Comparison of ENCODE assay signal across 1 cellular context in the genomic region with DNA sequence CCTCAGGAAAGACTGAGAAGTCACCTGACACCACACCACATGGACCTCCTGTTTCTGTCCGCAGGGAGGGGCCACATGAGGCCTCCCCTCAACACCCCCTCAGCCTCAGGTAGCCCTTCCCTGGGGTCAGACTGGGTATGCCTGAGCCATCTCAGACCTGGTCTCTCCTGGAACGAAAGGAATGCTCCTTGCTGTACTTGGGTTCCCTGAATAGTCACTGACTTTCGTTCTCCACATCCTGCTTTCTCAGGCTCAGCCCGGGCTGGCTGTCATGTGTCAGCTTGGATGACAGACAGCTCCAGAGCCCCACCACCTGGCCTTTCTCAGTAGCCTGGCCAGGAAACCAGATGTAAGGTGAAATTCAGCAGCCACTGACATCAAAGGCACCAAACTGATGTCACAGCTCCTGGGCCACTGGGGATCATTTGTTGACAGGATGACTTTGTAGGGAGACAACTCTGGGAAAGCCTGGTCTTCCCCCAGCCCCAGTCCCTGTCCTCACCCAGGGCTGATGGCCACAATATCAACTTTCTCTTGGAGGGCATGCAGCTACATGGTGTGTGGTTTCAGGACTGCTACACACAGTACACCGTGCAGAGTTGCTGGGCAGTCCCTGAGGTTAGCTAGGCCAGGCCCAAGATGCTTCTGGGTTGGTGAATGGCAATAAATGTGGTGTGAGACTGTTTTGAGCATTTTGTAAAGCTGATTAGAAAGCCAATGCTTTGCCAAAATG.
TF ChIP-seq lines count a peak whose summit lies in the region.

No MANE protein-coding gene starts in this region.

TF ChIP-seq in K562, 482 proteins besides CTCF, POLR2A, EP300 and RAD21 (continued from another document):
- TF ChIP-seq USF1 (CRISPR knock-in tag; IDR thresholded peaks at IDR 0.05) (peak; percentile 61), HDAC1 (IDR thresholded peaks at IDR 0.05) (0 out of 4 replicates have a peak, but pooled peaks of 1 of the 2 experiments have one; percentile 35), TFE3 (CRISPR knock-in tag; IDR thresholded peaks at IDR 0.05) (peak; percentile 24; the same call in 1 of the 2 replicates), LCOR (CRISPR knock-in tag; IDR thresholded peaks at IDR 0.05) (no peak), CXXC5 (CRISPR knock-in tag; IDR thresholded peaks at IDR 0.05) (no peak), LEF1 (IDR thresholded peaks at IDR 0.05) (peak; percentile 33; the same call in 1 of the 2 replicates), THRA (IDR thresholded peaks at IDR 0.05) (no peak), MBD2 (IDR thresholded peaks at IDR 0.05; ENCODE audit: borderline replicate concordance, low read depth) (no peak), CTBP1 (IDR thresholded peaks at IDR 0.05; ENCODE audit: borderline replicate concordance) (peak; percentile 3; the same call in 1 of the 2 replicates), ZNF24 (IDR thresholded peaks at IDR 0.05) (no peak), SIRT6 (IDR thresholded peaks at IDR 0.05; ENCODE audit: low read depth, low read length) (no peak), BRF2 (IDR thresholded peaks at IDR 0.05; ENCODE audit: borderline replicate concordance, insufficient read depth, insufficient read length) (no peak), ZNF449 (CRISPR knock-in tag; IDR thresholded peaks at IDR 0.05) (no peak), EHMT2 (IDR thresholded peaks at IDR 0.05) (no peak), SMC3 (conservative IDR thresholded peaks at IDR 0.05; ENCODE audit: insufficient read depth, low read depth, low read length) (peak; percentile 34; the same call in 1 of the 2 replicates), CREB1 (IDR thresholded peaks at IDR 0.05) (no peak), CREB1 (CRISPR knock-in tag; IDR thresholded peaks at IDR 0.05) (no peak), SMARCB1 (IDR thresholded peaks at IDR 0.05; ENCODE audit: insufficient read length, low read depth) (no peak)
- TF ChIP-seq, protein P1, sequence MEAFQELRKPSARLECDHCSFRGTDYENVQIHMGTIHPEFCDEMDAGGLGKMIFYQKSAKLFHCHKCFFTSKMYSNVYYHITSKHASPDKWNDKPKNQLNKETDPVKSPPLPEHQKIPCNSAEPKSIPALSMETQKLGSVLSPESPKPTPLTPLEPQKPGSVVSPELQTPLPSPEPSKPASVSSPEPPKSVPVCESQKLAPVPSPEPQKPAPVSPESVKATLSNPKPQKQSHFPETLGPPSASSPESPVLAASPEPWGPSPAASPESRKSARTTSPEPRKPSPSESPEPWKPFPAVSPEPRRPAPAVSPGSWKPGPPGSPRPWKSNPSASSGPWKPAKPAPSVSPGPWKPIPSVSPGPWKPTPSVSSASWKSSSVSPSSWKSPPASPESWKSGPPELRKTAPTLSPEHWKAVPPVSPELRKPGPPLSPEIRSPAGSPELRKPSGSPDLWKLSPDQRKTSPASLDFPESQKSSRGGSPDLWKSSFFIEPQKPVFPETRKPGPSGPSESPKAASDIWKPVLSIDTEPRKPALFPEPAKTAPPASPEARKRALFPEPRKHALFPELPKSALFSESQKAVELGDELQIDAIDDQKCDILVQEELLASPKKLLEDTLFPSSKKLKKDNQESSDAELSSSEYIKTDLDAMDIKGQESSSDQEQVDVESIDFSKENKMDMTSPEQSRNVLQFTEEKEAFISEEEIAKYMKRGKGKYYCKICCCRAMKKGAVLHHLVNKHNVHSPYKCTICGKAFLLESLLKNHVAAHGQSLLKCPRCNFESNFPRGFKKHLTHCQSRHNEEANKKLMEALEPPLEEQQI (IDR thresholded peaks at IDR 0.05): no peak
- TF ChIP-seq, protein P2, sequence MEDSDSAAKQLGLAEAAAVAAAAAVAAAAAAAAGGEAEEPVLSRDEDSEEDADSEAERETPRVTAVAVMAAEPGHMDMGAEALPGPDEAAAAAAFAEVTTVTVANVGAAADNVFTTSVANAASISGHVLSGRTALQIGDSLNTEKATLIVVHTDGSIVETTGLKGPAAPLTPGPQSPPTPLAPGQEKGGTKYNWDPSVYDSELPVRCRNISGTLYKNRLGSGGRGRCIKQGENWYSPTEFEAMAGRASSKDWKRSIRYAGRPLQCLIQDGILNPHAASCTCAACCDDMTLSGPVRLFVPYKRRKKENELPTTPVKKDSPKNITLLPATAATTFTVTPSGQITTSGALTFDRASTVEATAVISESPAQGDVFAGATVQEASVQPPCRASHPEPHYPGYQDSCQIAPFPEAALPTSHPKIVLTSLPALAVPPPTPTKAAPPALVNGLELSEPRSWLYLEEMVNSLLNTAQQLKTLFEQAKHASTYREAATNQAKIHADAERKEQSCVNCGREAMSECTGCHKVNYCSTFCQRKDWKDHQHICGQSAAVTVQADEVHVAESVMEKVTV (CRISPR knock-in tag; IDR thresholded peaks at IDR 0.05): peak; percentile 74
